7 cellular contexts compared by ENCODE assay signal in the genomic region with DNA sequence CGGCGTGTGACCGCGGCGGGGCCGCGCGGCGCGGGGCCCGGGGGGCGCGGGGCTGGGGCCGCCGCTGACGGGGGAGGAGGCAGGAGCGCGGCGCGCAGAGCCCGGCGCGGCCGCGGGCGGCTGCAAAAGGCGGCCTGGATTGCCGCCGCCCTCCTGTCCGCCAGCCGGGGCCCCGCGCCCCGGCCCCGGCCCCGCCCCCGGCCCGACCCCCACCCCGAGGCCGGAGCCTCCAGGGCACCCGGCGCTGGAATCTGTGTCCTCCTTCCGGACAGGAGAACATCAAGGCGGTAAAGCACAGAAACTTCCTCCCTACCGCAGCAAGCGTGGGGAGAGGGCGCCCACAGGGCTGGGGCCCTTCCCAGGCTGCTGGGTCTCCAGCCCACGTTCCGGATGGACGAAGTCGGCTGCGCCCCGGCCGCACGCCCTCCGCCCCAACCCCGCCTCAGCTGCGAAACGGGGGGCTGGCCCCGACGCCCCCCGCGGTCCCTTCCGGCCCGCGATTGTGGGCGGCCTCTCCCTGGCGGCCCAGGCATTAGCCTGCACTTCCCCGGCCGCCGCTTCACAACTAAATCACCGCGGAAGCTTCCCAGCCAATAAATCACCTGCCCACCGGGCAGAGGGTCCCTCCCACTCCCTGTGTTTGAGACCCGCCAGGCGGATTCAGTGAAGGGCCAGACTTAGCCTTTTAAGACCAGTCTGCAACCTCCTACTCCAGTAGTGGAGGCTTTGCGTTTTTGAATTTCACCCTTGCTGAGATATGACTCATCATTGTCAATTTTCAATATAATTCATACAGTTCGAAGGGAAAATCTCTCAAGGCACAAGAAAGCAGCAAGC.
DNase-seq lines count a peak whose midpoint lies in the region; ATAC-seq and TF ChIP-seq lines count a peak whose summit lies in the region.

No MANE protein-coding gene starts in this region.

- H3K4me3 ChIP-seq in WI38 (ENCODE audit: low read depth, low read length) (peak overlapping the region; percentile 86), kidney epithelial cell (ENCODE audit: low read depth, low read length) (peak overlapping the region; percentile 67)

- ATAC-seq in GM18511 (IDR thresholded peaks at IDR 0.05; ENCODE audit: unreplicated experiment) (peak; percentile 29), HG02973 (IDR thresholded peaks at IDR 0.05; ENCODE audit: unreplicated experiment) (no peak)

- TF ChIP-seq CTCF in WI38 (IDR thresholded peaks at IDR 0.05; ENCODE audit: low read depth, low read length) (no peak), kidney epithelial cell (IDR thresholded peaks at IDR 0.05; ENCODE audit: insufficient read depth, low read length, poor library complexity, severe bottlenecking) (no peak)

- H3K36me3 ChIP-seq in kidney epithelial cell (ENCODE audit: control insufficient read depth, insufficient read depth, low read length) = no peaks in the 10 kb centered on the region

- H3K27me3 ChIP-seq in kidney epithelial cell (ENCODE audit: control insufficient read depth, insufficient read depth, low read length) = no peaks in the 10 kb centered on the region

- peak; percentile 80 for DNase-seq in NCI-H1092 (lab: John Stamatoyannopoulos, UW)
- DNase-seq in central memory CD4-positive, alpha-beta T cell = peak; percentile 53
- DNase-seq in kidney epithelial cell (ENCODE audit: low read depth) = no peak
- DNase-seq in stimulated activated CD4-positive, alpha-beta T cell treated with anti-CD3 and anti-CD28 coated beads, Interleukin-1b, Interleukin-23, amount 100 ng/mL, for 48 hours = peak; percentile 71
